ENCODE assay signal across 28 cellular contexts in genomic region chrX:19388741-19389140, GRCh38.
"Had no signal": no experiment of that assay in that cellular context is flagged by ENCODE, and none has a peak within 500 bp of the region (broad histone marks: within the 10 kb centered on the region; RNA-seq: fewer than 3 reads in every experiment).

No MANE protein-coding gene starts in this region.

- ATAC-seq: mucosa of descending colon; natural killer cell treated with Interleukin-12 subunit alpha and Interleukin-12 subunit beta and Interleukin-15 and Interleukin-18, amount 100 ng/mL, for 72 hours; pancreas; sciatic nerve; stimulated activated effector memory CD8-positive, alpha-beta T cell treated with anti-CD3 and anti-CD28 coated beads, Interleukin-12 subunit alpha, Interleukin-12 subunit beta, amount 100 ng/mL, for 72 hours had no signal

- H3K9me3 ChIP-seq: esophagus squamous epithelium, mucosa of descending colon, neutrophil, pancreas, thyroid gland had no signal

- DNase-seq: effector CD8-positive, alpha-beta T cell; erythroblast; esophagus squamous epithelium; hypothalamus; immature natural killer cell; islet precursor cell; mesenchymal stem cell; mucosa of descending colon; naive B cell; pancreas; retina; stimulated activated CD4-positive, alpha-beta T cell treated with anti-CD3 and anti-CD28 coated beads, Interleukin-2, amount 100 ng/mL, for 24 hours; stimulated activated CD4-positive, alpha-beta T cell treated with anti-CD3 and anti-CD28 coated beads, Interleukin-4, amount 100 ng/mL, for 24 hours; stimulated activated naive CD4-positive, alpha-beta T cell treated with Interleukin-2 at 50 U/mL for 16 hours; thyroid gland; trophoblast cell had no signal

- FAIRE-seq: colon, frontal cortex, pancreas had no signal

- H3K36me3 ChIP-seq: esophagus squamous epithelium, neutrophil, pancreas, stomach, thyroid gland had no signal

- H3K36me3 Mint-ChIP-seq: immature natural killer cell; mesothelial cell of epicardium; naive B cell; natural killer cell treated with Interleukin-12 subunit alpha and Interleukin-12 subunit beta and Interleukin-15 and Interleukin-18, amount 100 ng/mL, for 72 hours; stimulated activated effector memory CD8-positive, alpha-beta T cell treated with anti-CD3 and anti-CD28 coated beads, Interleukin-12 subunit alpha, Interleukin-12 subunit beta, amount 100 ng/mL, for 72 hours had no signal

- H3K4me1 ChIP-seq: esophagus squamous epithelium, pancreas, stomach, thyroid gland had no signal

- H3K4me3 ChIP-seq: esophagus squamous epithelium, lung, mucosa of descending colon, pancreas, smooth muscle cell, stomach, thyroid gland had no signal

- H3K9me3 Mint-ChIP-seq: immature natural killer cell; natural killer cell treated with Interleukin-12 subunit alpha and Interleukin-12 subunit beta and Interleukin-15 and Interleukin-18, amount 100 ng/mL, for 72 hours; stimulated activated effector memory CD8-positive, alpha-beta T cell treated with anti-CD3 and anti-CD28 coated beads, Interleukin-12 subunit alpha, Interleukin-12 subunit beta, amount 100 ng/mL, for 72 hours had no signal

- H3K4me2 ChIP-seq: smooth muscle cell had no signal

- H3K4me1 Mint-ChIP-seq: immature natural killer cell; mesothelial cell of epicardium; naive B cell; neural crest cell; stimulated activated effector memory CD8-positive, alpha-beta T cell treated with anti-CD3 and anti-CD28 coated beads, Interleukin-12 subunit alpha, Interleukin-12 subunit beta, amount 100 ng/mL, for 72 hours had no signal

- H3K27me3 ChIP-seq: esophagus squamous epithelium, neutrophil, pancreas, stomach, thyroid gland had no signal

- H3K4me3 Mint-ChIP-seq: endodermal cell; immature natural killer cell; mesothelial cell of epicardium; naive B cell; natural killer cell treated with Interleukin-12 subunit alpha and Interleukin-12 subunit beta and Interleukin-15 and Interleukin-18, amount 100 ng/mL, for 72 hours; neural crest cell; stimulated activated effector memory CD8-positive, alpha-beta T cell treated with anti-CD3 and anti-CD28 coated beads, Interleukin-12 subunit alpha, Interleukin-12 subunit beta, amount 100 ng/mL, for 72 hours had no signal

- H3K27ac Mint-ChIP-seq: endodermal cell; immature natural killer cell; mesothelial cell of epicardium; naive B cell; natural killer cell treated with Interleukin-12 subunit alpha and Interleukin-12 subunit beta and Interleukin-15 and Interleukin-18, amount 100 ng/mL, for 72 hours; stimulated activated effector memory CD8-positive, alpha-beta T cell treated with anti-CD3 and anti-CD28 coated beads, Interleukin-12 subunit alpha, Interleukin-12 subunit beta, amount 100 ng/mL, for 72 hours had no signal

- H3K27ac ChIP-seq: esophagus squamous epithelium, neutrophil, pancreas, stomach, thyroid gland had no signal
